In genomic region chr10:43573250-43574034, GRCh38 we compare ENCODE assay signal across 1 cellular context.
TF ChIP-seq lines count a peak whose summit lies in the region.

No MANE protein-coding gene starts in this region.

TF ChIP-seq in K562, 482 proteins besides CTCF, POLR2A, EP300 and RAD21 (continued from another document):
- TF ChIP-seq IRF1 (CRISPR knock-in tag; IDR thresholded peaks at IDR 0.05; ENCODE audit: borderline replicate concordance) (0 out of 2 replicates have a peak, but pooled peaks have one; percentile 6), CREB5 (CRISPR knock-in tag; IDR thresholded peaks at IDR 0.05) (no peak), PYGO2 (tag; IDR thresholded peaks at IDR 0.05) (no peak), ZNF551 (CRISPR knock-in tag; IDR thresholded peaks at IDR 0.05) (no peak), TCF3 (CRISPR knock-in tag; IDR thresholded peaks at IDR 0.05) (no peak), RAD51 (IDR thresholded peaks at IDR 0.05; ENCODE audit: borderline replicate concordance, low read depth) (no peak), YY1 (IDR thresholded peaks at IDR 0.05; ENCODE audit: borderline replicate concordance in 1 of 3, control insufficient read depth in 1 of 3, extremely low read depth in 1 of 3, insufficient read depth in 3 of 3, insufficient read length in 1 of 3, insufficient replicate concordance in 2 of 3, low read depth in 1 of 3, low read length in 2 of 3) (no peak), XRCC3 (IDR thresholded peaks at IDR 0.05) (no peak), MYNN (IDR thresholded peaks at IDR 0.05) (no peak), MYNN (CRISPR knock-in tag; IDR thresholded peaks at IDR 0.05) (no peak), ZSCAN32 (CRISPR knock-in tag; IDR thresholded peaks at IDR 0.05) (no peak), ILF3 (IDR thresholded peaks at IDR 0.05; ENCODE audit: borderline replicate concordance) (no peak), ATF7 (IDR thresholded peaks at IDR 0.05) (0 out of 2 replicates have a peak, but pooled peaks have one; percentile 30), NR4A1 (CRISPR knock-in tag; IDR thresholded peaks at IDR 0.05) (no peak), NR4A1 (tag; IDR thresholded peaks at IDR 0.05) (no peak), ATF3 (IDR thresholded peaks at IDR 0.05) (peak; percentile 66), ATF3 (CRISPR knock-in tag; conservative IDR thresholded peaks at IDR 0.05) (no peak), FOXM1 (IDR thresholded peaks at IDR 0.05; ENCODE audit: low read depth) (no peak), FOXM1 (CRISPR knock-in tag; IDR thresholded peaks at IDR 0.05; ENCODE audit: low read depth) (no peak), NR1H2 (CRISPR knock-in tag; IDR thresholded peaks at IDR 0.05) (no peak), E2F6 (IDR thresholded peaks at IDR 0.05; ENCODE audit: borderline replicate concordance in 1 of 2, extremely low read depth in 1 of 2, insufficient read depth in 1 of 2, insufficient read length in 1 of 2, low read depth in 1 of 2, low read length in 1 of 2, poor library complexity in 1 of 2, severe bottlenecking in 1 of 2) (peak in 1 of 2 experiments; percentile 53), PCBP1 (IDR thresholded peaks at IDR 0.05; ENCODE audit: low read depth, low read length, poor library complexity, severe bottlenecking) (no peak)
